In genomic region chr5:119250946-119251901, GRCh38 we compare ENCODE assay signal across 23 cellular contexts.
DNase-seq lines count a peak whose midpoint lies in the region; ATAC-seq, FAIRE-seq and TF ChIP-seq lines count a peak whose summit lies in the region.
"Had no signal": no experiment of that assay in that cellular context is flagged by ENCODE, and none has a peak within 500 bp of the region (broad histone marks: within the 10 kb centered on the region; RNA-seq: fewer than 3 reads in every experiment).

No MANE protein-coding gene starts in this region.

- no peak for ATAC-seq in memory B cell (ENCODE audit: low read depth)
- ATAC-seq in HG03521 (IDR thresholded peaks at IDR 0.05; ENCODE audit: unreplicated experiment): no peak
- no peak for ATAC-seq in GM21529 (IDR thresholded peaks at IDR 0.05; ENCODE audit: unreplicated experiment)
- ATAC-seq: mucosa of descending colon, right cardiac atrium had no signal

- no peaks in the 10 kb centered on the region for H4K20me1 ChIP-seq in astrocyte (ENCODE audit: insufficient read depth, low read length)

- H3K4me1 Mint-ChIP-seq in astrocyte (ENCODE audit: low read depth, unreplicated experiment) (no peaks in the 10 kb centered on the region), memory B cell (peaks cover 3% of the 10 kb centered on the region), immature natural killer cell (no peaks in the 10 kb centered on the region)

- no peaks in the 10 kb centered on the region for H3K79me2 ChIP-seq in astrocyte (ENCODE audit: insufficient read depth, low read length)
- H3K79me2 ChIP-seq: parathyroid adenoma had no signal

- no peak overlapping the region for H3K27ac ChIP-seq in HEK293 (ENCODE audit: extremely low read depth, low read depth, low read length)
- H3K27ac ChIP-seq in astrocyte (ENCODE audit: low read depth, low read length): no peak overlapping the region
- H3K27ac ChIP-seq: parathyroid adenoma, upper lobe of left lung had no signal

- CTCF ChIA-PET in HEK293 (lab: Yijun Ruan, JAX): interaction anchor here (0.6 to 1.0 kb wide), 2 partner anchors 161 kb away, joined by 3 to 4 read pairs; no protein-coding TSS in a partner anchor

- H3K9me3 ChIP-seq in HEK293 (ENCODE audit: control insufficient read depth, insufficient read depth, low read depth, low read length): no peaks in the 10 kb centered on the region
- no peaks in the 10 kb centered on the region for H3K9me3 ChIP-seq in astrocyte (ENCODE audit: insufficient read depth, low read depth, low read length)

- no peak for TF ChIP-seq POLR2A in GM12891 (IDR thresholded peaks at IDR 0.05; ENCODE audit: low read depth, low read length)

- H3K36me3 Mint-ChIP-seq in astrocyte (ENCODE audit: low read depth, unreplicated experiment) (peaks cover 15% of the 10 kb centered on the region), memory B cell (peaks cover 10% of the 10 kb centered on the region), immature natural killer cell (peaks cover 3 to 19% (median 5%) of the 10 kb centered on the region in 3 donors)

- H3K4me1 ChIP-seq in HEK293 (ENCODE audit: control insufficient read depth, insufficient read depth, low read length) (no peaks in the 10 kb centered on the region), astrocyte (ENCODE audit: insufficient read depth, low read length) (no peaks in the 10 kb centered on the region)
- H3K4me1 ChIP-seq: parathyroid adenoma, upper lobe of left lung had no signal

- no peak overlapping the region for H3K4me2 ChIP-seq in astrocyte (ENCODE audit: low read length)

- H3K9ac ChIP-seq in astrocyte (ENCODE audit: low read length): no peak overlapping the region
- H3K9ac ChIP-seq: parathyroid adenoma had no signal

- peaks cover 0 to 6% of the 10 kb centered on the region in 2 experiments; a peak in 2 of 3 replicates for H3K36me3 ChIP-seq in HEK293 (ENCODE audit: control insufficient read depth in 2 of 2, insufficient read depth in 1 of 2, low read length in 2 of 2)
- H3K36me3 ChIP-seq in astrocyte (ENCODE audit: insufficient read depth, low read length): no peaks in the 10 kb centered on the region

- H3K27ac Mint-ChIP-seq in astrocyte (ENCODE audit: unreplicated experiment) (no peak overlapping the region), memory B cell (peak overlapping the region; percentile 11), immature natural killer cell (no peak overlapping the region)
- H3K27ac Mint-ChIP-seq: activated naive CD4-positive, alpha-beta T cell treated with anti-CD3 and anti-CD28 coated beads, Interleukin-2, amount 50 U/mL, for 72 hours; CD4-positive, CD25-positive, alpha-beta regulatory T cell had no signal

- DNase-seq in GM12891 (ENCODE audit: insufficient read length, low spot score) (no peak), astrocyte (ENCODE audit: low read depth) (peak; percentile 31), memory B cell (ENCODE audit: low spot score in 2 of 2) (no peak), immature natural killer cell (no peak)
- DNase-seq: CD4-positive, CD25-positive, alpha-beta regulatory T cell; dermis blood vessel endothelial cell; head of caudate nucleus; kidney; mucosa of descending colon; NCI-H1092 treated with DMSO at 0.1 percent for 48 hours; NCI-H2029; NCI-H526 treated with DMSO at 0.1 percent for 48 hours; right cardiac atrium; Right ventricle myocardium superior; stimulated activated CD4-positive, alpha-beta T cell treated with anti-CD3 and anti-CD28 coated beads, Interleukin-2, amount 100 ng/mL, for 48 hours; T-helper 2 cell; upper lobe of left lung had no signal

- H3K9me3 Mint-ChIP-seq in astrocyte (ENCODE audit: unreplicated experiment): peaks cover 19% of the 10 kb centered on the region
- peaks cover 11% of the 10 kb centered on the region for H3K9me3 Mint-ChIP-seq in memory B cell
- H3K9me3 Mint-ChIP-seq in immature natural killer cell: no peaks in the 10 kb centered on the region
- H3K9me3 Mint-ChIP-seq: central memory CD8-positive, alpha-beta T cell had no signal

- H3K27me3 ChIP-seq in astrocyte (ENCODE audit: insufficient read depth, low read length): no peaks in the 10 kb centered on the region
- H3K27me3 ChIP-seq: upper lobe of left lung had no signal

- H3K4me3 ChIP-seq in HEK293 (ENCODE audit: low read depth, low read length) (no peak overlapping the region), astrocyte (ENCODE audit: insufficient read depth, low read depth, low read length) (no peak overlapping the region)
- H3K4me3 ChIP-seq: mucosa of descending colon, upper lobe of left lung had no signal

- FAIRE-seq in GM12891 (lab: Jason Lieb, UNC): peak; percentile 13
- no peak for FAIRE-seq in astrocyte (lab: Jason Lieb, UNC)
- FAIRE-seq: kidney had no signal

- H3K27me3 Mint-ChIP-seq in astrocyte (ENCODE audit: low read depth, unreplicated experiment): no peaks in the 10 kb centered on the region
- no peaks in the 10 kb centered on the region for H3K27me3 Mint-ChIP-seq in memory B cell
- H3K27me3 Mint-ChIP-seq in immature natural killer cell (ENCODE audit: low read depth in 3 of 3): peaks cover 0 to 1% (median 0%) of the 10 kb centered on the region in 3 donors
- H3K27me3 Mint-ChIP-seq: CD4-positive, CD25-positive, alpha-beta regulatory T cell; central memory CD8-positive, alpha-beta T cell had no signal

- POLR2A ChIA-PET in HEK293 (lab: Yijun Ruan, JAX): interaction anchor here (0.5 kb wide), 1 partner anchor 10 kb away, joined by 4 read pairs; no protein-coding TSS in a partner anchor

- H3K4me3 Mint-ChIP-seq in astrocyte (ENCODE audit: unreplicated experiment): no peak overlapping the region
- no peak overlapping the region for H3K4me3 Mint-ChIP-seq in memory B cell
- no peak overlapping the region for H3K4me3 Mint-ChIP-seq in immature natural killer cell
- H3K4me3 Mint-ChIP-seq: CD4-positive, CD25-positive, alpha-beta regulatory T cell; central memory CD8-positive, alpha-beta T cell had no signal

- no peak overlapping the region for H2AFZ ChIP-seq in astrocyte (ENCODE audit: low read depth, low read length)
- H2AFZ ChIP-seq: parathyroid adenoma had no signal

- TF ChIP-seq CTCF in HEK293 (tag by site-specific recombination; IDR thresholded peaks at IDR 0.05): no peak
- TF ChIP-seq CTCF in astrocyte (IDR thresholded peaks at IDR 0.05; ENCODE audit: insufficient read depth, low read depth, low read length): no peak

TF ChIP-seq in GM12891, 5 proteins besides CTCF, POLR2A, EP300 and RAD21:
- TF ChIP-seq POU2F2 (IDR thresholded peaks at IDR 0.05; ENCODE audit: low read depth, low read length) (no peak), PAX5 (IDR thresholded peaks at IDR 0.05; ENCODE audit: insufficient read depth, low read length, severe bottlenecking) (no peak), TAF1 (IDR thresholded peaks at IDR 0.05; ENCODE audit: low read depth, low read length) (no peak), SPI1 (IDR thresholded peaks at IDR 0.05; ENCODE audit: low read depth, low read length) (no peak), POLR2AphosphoS5 (IDR thresholded peaks at IDR 0.05; ENCODE audit: low read depth, low read length) (no peak)
TF ChIP-seq in GM12891: peak in this region for 0.

TF ChIP-seq in HEK293, 187 proteins besides CTCF, POLR2A, EP300 and RAD21:
- TF ChIP-seq ZNF610 (tag by site-specific recombination; IDR thresholded peaks at IDR 0.05; ENCODE audit: borderline replicate concordance) (peak; percentile 98), MZF1 (tag by site-specific recombination; IDR thresholded peaks at IDR 0.05; ENCODE audit: borderline replicate concordance) (peak; percentile 26; the same call in 1 of the 2 replicates), ZNF10 (tag by site-specific recombination; IDR thresholded peaks at IDR 0.05) (no peak), ZBTB8A (tag by site-specific recombination; IDR thresholded peaks at IDR 0.05) (no peak), ZNF404 (tag by site-specific recombination; IDR thresholded peaks at IDR 0.05) (no peak), ZFP69B (tag by site-specific recombination; IDR thresholded peaks at IDR 0.05) (no peak), ZIC2 (tag by site-specific recombination; IDR thresholded peaks at IDR 0.05) (peak; percentile 60), ZNF140 (tag by site-specific recombination; IDR thresholded peaks at IDR 0.05) (no peak), ZNF18 (tag by site-specific recombination; IDR thresholded peaks at IDR 0.05) (no peak), KLF8 (tag by site-specific recombination; IDR thresholded peaks at IDR 0.05) (no peak)
